Comparison of ENCODE assay signal across 1 cellular context in genomic region chr17:44899074-44899782, GRCh38.
TF ChIP-seq lines count a peak whose summit lies in the region.

Gene EFTUD2 (minus strand): TSS chr17:44899445. CDS start chr17:44894521, 4,924 bp downstream.

TF ChIP-seq in K562, 482 proteins besides CTCF, POLR2A, EP300 and RAD21 (continued from another document and continues in another):
- TF ChIP-seq BACH1 (tag; IDR thresholded peaks at IDR 0.05): 0 out of 2 replicates have a peak, but pooled peaks have one; percentile 49
- peak; percentile 56; the same call in 1 of the 2 replicates for TF ChIP-seq POLR2H (tag; IDR thresholded peaks at IDR 0.05; ENCODE audit: low read depth)
- TF ChIP-seq NCOR1 (IDR thresholded peaks at IDR 0.05): peak; percentile 53
- peak; percentile 77; the same call in 1 of the 2 replicates for TF ChIP-seq E2F4 (CRISPR knock-in tag; IDR thresholded peaks at IDR 0.05; ENCODE audit: low read depth)
- no peak for TF ChIP-seq TEAD4 (IDR thresholded peaks at IDR 0.05; ENCODE audit: low read length)
- TF ChIP-seq TEAD4 (CRISPR knock-in tag; IDR thresholded peaks at IDR 0.05; ENCODE audit: borderline replicate concordance): no peak
- TF ChIP-seq, protein P1, sequence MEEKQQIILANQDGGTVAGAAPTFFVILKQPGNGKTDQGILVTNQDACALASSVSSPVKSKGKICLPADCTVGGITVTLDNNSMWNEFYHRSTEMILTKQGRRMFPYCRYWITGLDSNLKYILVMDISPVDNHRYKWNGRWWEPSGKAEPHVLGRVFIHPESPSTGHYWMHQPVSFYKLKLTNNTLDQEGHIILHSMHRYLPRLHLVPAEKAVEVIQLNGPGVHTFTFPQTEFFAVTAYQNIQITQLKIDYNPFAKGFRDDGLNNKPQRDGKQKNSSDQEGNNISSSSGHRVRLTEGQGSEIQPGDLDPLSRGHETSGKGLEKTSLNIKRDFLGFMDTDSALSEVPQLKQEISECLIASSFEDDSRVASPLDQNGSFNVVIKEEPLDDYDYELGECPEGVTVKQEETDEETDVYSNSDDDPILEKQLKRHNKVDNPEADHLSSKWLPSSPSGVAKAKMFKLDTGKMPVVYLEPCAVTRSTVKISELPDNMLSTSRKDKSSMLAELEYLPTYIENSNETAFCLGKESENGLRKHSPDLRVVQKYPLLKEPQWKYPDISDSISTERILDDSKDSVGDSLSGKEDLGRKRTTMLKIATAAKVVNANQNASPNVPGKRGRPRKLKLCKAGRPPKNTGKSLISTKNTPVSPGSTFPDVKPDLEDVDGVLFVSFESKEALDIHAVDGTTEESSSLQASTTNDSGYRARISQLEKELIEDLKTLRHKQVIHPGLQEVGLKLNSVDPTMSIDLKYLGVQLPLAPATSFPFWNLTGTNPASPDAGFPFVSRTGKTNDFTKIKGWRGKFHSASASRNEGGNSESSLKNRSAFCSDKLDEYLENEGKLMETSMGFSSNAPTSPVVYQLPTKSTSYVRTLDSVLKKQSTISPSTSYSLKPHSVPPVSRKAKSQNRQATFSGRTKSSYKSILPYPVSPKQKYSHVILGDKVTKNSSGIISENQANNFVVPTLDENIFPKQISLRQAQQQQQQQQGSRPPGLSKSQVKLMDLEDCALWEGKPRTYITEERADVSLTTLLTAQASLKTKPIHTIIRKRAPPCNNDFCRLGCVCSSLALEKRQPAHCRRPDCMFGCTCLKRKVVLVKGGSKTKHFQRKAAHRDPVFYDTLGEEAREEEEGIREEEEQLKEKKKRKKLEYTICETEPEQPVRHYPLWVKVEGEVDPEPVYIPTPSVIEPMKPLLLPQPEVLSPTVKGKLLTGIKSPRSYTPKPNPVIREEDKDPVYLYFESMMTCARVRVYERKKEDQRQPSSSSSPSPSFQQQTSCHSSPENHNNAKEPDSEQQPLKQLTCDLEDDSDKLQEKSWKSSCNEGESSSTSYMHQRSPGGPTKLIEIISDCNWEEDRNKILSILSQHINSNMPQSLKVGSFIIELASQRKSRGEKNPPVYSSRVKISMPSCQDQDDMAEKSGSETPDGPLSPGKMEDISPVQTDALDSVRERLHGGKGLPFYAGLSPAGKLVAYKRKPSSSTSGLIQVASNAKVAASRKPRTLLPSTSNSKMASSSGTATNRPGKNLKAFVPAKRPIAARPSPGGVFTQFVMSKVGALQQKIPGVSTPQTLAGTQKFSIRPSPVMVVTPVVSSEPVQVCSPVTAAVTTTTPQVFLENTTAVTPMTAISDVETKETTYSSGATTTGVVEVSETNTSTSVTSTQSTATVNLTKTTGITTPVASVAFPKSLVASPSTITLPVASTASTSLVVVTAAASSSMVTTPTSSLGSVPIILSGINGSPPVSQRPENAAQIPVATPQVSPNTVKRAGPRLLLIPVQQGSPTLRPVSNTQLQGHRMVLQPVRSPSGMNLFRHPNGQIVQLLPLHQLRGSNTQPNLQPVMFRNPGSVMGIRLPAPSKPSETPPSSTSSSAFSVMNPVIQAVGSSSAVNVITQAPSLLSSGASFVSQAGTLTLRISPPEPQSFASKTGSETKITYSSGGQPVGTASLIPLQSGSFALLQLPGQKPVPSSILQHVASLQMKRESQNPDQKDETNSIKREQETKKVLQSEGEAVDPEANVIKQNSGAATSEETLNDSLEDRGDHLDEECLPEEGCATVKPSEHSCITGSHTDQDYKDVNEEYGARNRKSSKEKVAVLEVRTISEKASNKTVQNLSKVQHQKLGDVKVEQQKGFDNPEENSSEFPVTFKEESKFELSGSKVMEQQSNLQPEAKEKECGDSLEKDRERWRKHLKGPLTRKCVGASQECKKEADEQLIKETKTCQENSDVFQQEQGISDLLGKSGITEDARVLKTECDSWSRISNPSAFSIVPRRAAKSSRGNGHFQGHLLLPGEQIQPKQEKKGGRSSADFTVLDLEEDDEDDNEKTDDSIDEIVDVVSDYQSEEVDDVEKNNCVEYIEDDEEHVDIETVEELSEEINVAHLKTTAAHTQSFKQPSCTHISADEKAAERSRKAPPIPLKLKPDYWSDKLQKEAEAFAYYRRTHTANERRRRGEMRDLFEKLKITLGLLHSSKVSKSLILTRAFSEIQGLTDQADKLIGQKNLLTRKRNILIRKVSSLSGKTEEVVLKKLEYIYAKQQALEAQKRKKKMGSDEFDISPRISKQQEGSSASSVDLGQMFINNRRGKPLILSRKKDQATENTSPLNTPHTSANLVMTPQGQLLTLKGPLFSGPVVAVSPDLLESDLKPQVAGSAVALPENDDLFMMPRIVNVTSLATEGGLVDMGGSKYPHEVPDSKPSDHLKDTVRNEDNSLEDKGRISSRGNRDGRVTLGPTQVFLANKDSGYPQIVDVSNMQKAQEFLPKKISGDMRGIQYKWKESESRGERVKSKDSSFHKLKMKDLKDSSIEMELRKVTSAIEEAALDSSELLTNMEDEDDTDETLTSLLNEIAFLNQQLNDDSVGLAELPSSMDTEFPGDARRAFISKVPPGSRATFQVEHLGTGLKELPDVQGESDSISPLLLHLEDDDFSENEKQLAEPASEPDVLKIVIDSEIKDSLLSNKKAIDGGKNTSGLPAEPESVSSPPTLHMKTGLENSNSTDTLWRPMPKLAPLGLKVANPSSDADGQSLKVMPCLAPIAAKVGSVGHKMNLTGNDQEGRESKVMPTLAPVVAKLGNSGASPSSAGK (IDR thresholded peaks at IDR 0.05): peak; percentile 83
- no peak for TF ChIP-seq THRAP3 (IDR thresholded peaks at IDR 0.05; ENCODE audit: borderline replicate concordance)
- peak; percentile 98 for TF ChIP-seq RAD51 (IDR thresholded peaks at IDR 0.05; ENCODE audit: borderline replicate concordance, low read depth)
- TF ChIP-seq, protein P2, sequence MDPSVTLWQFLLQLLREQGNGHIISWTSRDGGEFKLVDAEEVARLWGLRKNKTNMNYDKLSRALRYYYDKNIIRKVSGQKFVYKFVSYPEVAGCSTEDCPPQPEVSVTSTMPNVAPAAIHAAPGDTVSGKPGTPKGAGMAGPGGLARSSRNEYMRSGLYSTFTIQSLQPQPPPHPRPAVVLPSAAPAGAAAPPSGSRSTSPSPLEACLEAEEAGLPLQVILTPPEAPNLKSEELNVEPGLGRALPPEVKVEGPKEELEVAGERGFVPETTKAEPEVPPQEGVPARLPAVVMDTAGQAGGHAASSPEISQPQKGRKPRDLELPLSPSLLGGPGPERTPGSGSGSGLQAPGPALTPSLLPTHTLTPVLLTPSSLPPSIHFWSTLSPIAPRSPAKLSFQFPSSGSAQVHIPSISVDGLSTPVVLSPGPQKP (CRISPR knock-in tag; IDR thresholded peaks at IDR 0.05): no peak
- TF ChIP-seq ZNF239 (CRISPR knock-in tag; IDR thresholded peaks at IDR 0.05): no peak
- TF ChIP-seq STAT5B (CRISPR knock-in tag; IDR thresholded peaks at IDR 0.05): no peak
- TF ChIP-seq, protein P3, sequence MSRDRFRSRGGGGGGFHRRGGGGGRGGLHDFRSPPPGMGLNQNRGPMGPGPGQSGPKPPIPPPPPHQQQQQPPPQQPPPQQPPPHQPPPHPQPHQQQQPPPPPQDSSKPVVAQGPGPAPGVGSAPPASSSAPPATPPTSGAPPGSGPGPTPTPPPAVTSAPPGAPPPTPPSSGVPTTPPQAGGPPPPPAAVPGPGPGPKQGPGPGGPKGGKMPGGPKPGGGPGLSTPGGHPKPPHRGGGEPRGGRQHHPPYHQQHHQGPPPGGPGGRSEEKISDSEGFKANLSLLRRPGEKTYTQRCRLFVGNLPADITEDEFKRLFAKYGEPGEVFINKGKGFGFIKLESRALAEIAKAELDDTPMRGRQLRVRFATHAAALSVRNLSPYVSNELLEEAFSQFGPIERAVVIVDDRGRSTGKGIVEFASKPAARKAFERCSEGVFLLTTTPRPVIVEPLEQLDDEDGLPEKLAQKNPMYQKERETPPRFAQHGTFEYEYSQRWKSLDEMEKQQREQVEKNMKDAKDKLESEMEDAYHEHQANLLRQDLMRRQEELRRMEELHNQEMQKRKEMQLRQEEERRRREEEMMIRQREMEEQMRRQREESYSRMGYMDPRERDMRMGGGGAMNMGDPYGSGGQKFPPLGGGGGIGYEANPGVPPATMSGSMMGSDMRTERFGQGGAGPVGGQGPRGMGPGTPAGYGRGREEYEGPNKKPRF (IDR thresholded peaks at IDR 0.05; ENCODE audit: low read depth, low read length): no peak
- TF ChIP-seq ZNF311 (CRISPR knock-in tag; IDR thresholded peaks at IDR 0.05): no peak
- TF ChIP-seq ZNF431 (CRISPR knock-in tag; IDR thresholded peaks at IDR 0.05): peak; percentile 54; the same call in 1 of the 2 replicates
- no peak for TF ChIP-seq ZNF583 (CRISPR knock-in tag; IDR thresholded peaks at IDR 0.05)
- no peak for TF ChIP-seq ETS2 (tag; IDR thresholded peaks at IDR 0.05; ENCODE audit: borderline replicate concordance, poor library complexity, severe bottlenecking)
- TF ChIP-seq TEAD1 (CRISPR knock-in tag; IDR thresholded peaks at IDR 0.05): peak in 1 of 2 experiments; percentile 71; a peak in 1 of 4 replicates
- no peak; the same call in 1 of the 2 replicates for TF ChIP-seq TCF7 (IDR thresholded peaks at IDR 0.05; ENCODE audit: borderline replicate concordance)
- no peak for TF ChIP-seq POLR3A (IDR thresholded peaks at IDR 0.05; ENCODE audit: borderline replicate concordance, extremely low read depth, insufficient read depth, insufficient read length)
- no peak for TF ChIP-seq IRF2 (CRISPR knock-in tag; IDR thresholded peaks at IDR 0.05)
- no peak for TF ChIP-seq JUNB (CRISPR knock-in tag; conservative IDR thresholded peaks at IDR 0.05)
- TF ChIP-seq NFIX (CRISPR knock-in tag; IDR thresholded peaks at IDR 0.05; ENCODE audit: low read depth): no peak
- TF ChIP-seq ZNF589 (CRISPR knock-in tag; IDR thresholded peaks at IDR 0.05; ENCODE audit: low read depth): peak; percentile 91
- TF ChIP-seq HMG20A (CRISPR knock-in tag; conservative IDR thresholded peaks at IDR 0.05): no peak
- 0 out of 2 replicates have a peak, but pooled peaks have one; percentile 57 for TF ChIP-seq RNF2 (IDR thresholded peaks at IDR 0.05)
- peak; percentile 91 for TF ChIP-seq MXI1 (IDR thresholded peaks at IDR 0.05; ENCODE audit: low read depth, low read length)
- TF ChIP-seq NFRKB (IDR thresholded peaks at IDR 0.05; ENCODE audit: low read depth): no peak; the same call in 1 of the 2 replicates
- TF ChIP-seq ZBTB8A (IDR thresholded peaks at IDR 0.05; ENCODE audit: partially characterized antibody): no peak
- TF ChIP-seq BRD9 (IDR thresholded peaks at IDR 0.05; ENCODE audit: low read depth, partially characterized antibody): no peak
- TF ChIP-seq DNMT1 (IDR thresholded peaks at IDR 0.05): no peak
- TF ChIP-seq ID3 (CRISPR knock-in tag; IDR thresholded peaks at IDR 0.05): no peak
- peak; percentile 83 for TF ChIP-seq ID3 (tag; IDR thresholded peaks at IDR 0.05)
- peak; percentile 99 for TF ChIP-seq SP1 (CRISPR knock-in tag; IDR thresholded peaks at IDR 0.05)
- peak; percentile 50; the same call in 1 of the 2 replicates for TF ChIP-seq PKNOX1 (IDR thresholded peaks at IDR 0.05)
- TF ChIP-seq HEY1 (CRISPR knock-in tag; IDR thresholded peaks at IDR 0.05; ENCODE audit: borderline replicate concordance): no peak
- no peak for TF ChIP-seq BRF2 (IDR thresholded peaks at IDR 0.05; ENCODE audit: borderline replicate concordance, insufficient read depth, insufficient read length)
- TF ChIP-seq ATF1 (CRISPR knock-in tag; IDR thresholded peaks at IDR 0.05): peak; percentile 87
- TF ChIP-seq ATF1 (tag; IDR thresholded peaks at IDR 0.05): peak; percentile 99
- no peak for TF ChIP-seq POLR3G (IDR thresholded peaks at IDR 0.05; ENCODE audit: extremely low read depth, insufficient read length, insufficient replicate concordance)
- TF ChIP-seq, protein P4, sequence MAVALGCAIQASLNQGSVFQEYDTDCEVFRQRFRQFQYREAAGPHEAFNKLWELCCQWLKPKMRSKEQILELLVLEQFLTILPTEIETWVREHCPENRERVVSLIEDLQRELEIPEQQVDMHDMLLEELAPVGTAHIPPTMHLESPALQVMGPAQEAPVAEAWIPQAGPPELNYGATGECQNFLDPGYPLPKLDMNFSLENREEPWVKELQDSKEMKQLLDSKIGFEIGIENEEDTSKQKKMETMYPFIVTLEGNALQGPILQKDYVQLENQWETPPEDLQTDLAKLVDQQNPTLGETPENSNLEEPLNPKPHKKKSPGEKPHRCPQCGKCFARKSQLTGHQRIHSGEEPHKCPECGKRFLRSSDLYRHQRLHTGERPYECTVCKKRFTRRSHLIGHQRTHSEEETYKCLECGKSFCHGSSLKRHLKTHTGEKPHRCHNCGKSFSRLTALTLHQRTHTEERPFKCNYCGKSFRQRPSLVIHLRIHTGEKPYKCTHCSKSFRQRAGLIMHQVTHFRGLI (CRISPR knock-in tag; IDR thresholded peaks at IDR 0.05): no peak
- TF ChIP-seq ZNF507 (tag; conservative IDR thresholded peaks at IDR 0.05): no peak
- TF ChIP-seq RHOXF2B (CRISPR knock-in tag; conservative IDR thresholded peaks at IDR 0.05): no peak
- TF ChIP-seq KLF1 (tag; IDR thresholded peaks at IDR 0.05): peak; percentile 72
